Comparison of ENCODE assay signal across 19 cellular contexts in the genomic region with DNA sequence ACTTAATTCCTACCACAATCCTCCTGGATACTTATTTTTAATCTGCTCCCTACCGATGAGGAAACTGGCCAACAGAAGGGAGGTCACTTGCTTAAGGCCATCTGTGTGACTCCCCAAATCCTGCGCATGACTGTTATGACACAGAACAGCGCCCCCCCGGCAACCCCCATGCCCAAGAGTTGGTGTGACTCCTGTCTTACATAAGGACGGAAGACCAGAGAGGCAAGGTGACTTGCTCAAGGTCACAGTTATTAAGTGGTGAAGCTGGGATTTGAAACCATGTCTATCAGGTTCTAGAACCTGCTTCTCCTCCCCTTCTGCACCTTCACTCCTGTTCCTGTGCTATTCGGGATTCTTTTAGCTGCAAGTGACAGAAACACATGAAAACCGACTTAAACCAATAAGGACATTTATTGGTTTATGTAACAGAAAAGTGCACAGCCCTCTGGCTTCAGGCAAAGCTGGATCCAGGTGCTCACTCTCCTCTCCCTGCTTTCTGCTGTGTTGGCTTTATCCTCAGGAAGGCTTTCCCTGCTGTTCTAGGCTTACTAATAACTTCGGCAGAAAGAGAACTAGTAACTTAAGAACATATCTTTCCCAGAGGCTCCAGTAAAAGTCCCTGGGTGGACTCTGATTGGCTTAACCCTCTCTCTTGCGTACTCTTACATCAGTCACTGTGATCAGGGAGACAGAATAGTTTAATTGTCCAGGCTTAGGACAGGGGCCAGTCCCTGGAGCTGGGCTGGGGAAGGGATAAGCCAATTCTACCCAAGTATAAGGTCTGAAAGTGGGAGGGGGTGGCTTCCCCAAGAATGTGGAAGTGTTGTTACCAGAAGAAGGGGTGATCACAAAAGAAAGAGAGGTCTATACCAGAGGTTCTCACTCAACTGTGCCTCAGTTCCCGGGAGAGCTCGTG. TPM values are rescaled to one million over a fixed set of nuclear protein-coding genes. Genes with fewer than 3 reads are reported as not detected.
DNase-seq lines count a peak whose midpoint lies in the region; ATAC-seq, FAIRE-seq and TF ChIP-seq lines count a peak whose summit lies in the region.
"Had no signal": no experiment of that assay in that cellular context is flagged by ENCODE, and none has a peak within 500 bp of the region (broad histone marks: within the 10 kb centered on the region; RNA-seq: fewer than 3 reads in every experiment).

No MANE protein-coding gene starts in this region.

- H3K4me1 Mint-ChIP-seq in stimulated activated naive CD8-positive, alpha-beta T cell treated with anti-CD3 and anti-CD28 coated beads, Interleukin-15, amount 100 ng/mL, for 72 hours: no peaks in the 10 kb centered on the region
- H3K4me1 Mint-ChIP-seq: CD8-positive, alpha-beta memory T cell had no signal

- no peak overlapping the region for H3K27ac ChIP-seq in small intestine (ENCODE audit: low read depth in 1 of 2, low read length in 1 of 2)
- H3K27ac ChIP-seq: BLaER1 had no signal

- no peaks in the 10 kb centered on the region for H3K4me1 ChIP-seq in adipocyte (ENCODE audit: control insufficient read depth, insufficient read depth, low read length)
- H3K4me1 ChIP-seq in small intestine (ENCODE audit: control insufficient read depth in 2 of 2, insufficient read depth in 1 of 2, low read depth in 1 of 2, low read length in 1 of 2): no peaks in the 10 kb centered on the region
- H3K4me1 ChIP-seq: BLaER1 had no signal

- no peaks in the 10 kb centered on the region for H3K9me3 ChIP-seq in adipocyte (ENCODE audit: control insufficient read depth, low read length)
- no peaks in the 10 kb centered on the region for H3K9me3 ChIP-seq in small intestine (ENCODE audit: control insufficient read depth, low read depth)
- H3K9me3 ChIP-seq: BLaER1 had no signal

- FAIRE-seq in D721Med (lab: Jason Lieb, UNC) (no peak), small intestine (lab: Jason Lieb, UNC) (no peak)
- FAIRE-seq: GM12892 had no signal

- TF ChIP-seq CTCF in fibroblast of the aortic adventitia (IDR thresholded peaks at IDR 0.05; ENCODE audit: insufficient read depth, low read length) (no peak), D721Med (IDR thresholded peaks at IDR 0.05; ENCODE audit: insufficient read depth, missing control alignments) (no peak)

- H3K36me3 ChIP-seq in adipocyte (ENCODE audit: control insufficient read depth, insufficient read depth, low read length, severe bottlenecking): no peaks in the 10 kb centered on the region
- H3K36me3 ChIP-seq in small intestine (ENCODE audit: control insufficient read depth in 2 of 2, insufficient read depth in 2 of 2, low read length in 2 of 2): no peaks in the 10 kb centered on the region
- H3K36me3 ChIP-seq: BLaER1 had no signal

- WGBS in small intestine, 3 donors: 84 to 86% (median 85%) methylated on average over 11 of the region's 11 CpGs

- H3K27ac Mint-ChIP-seq in stimulated activated naive CD8-positive, alpha-beta T cell treated with anti-CD3 and anti-CD28 coated beads, Interleukin-15, amount 100 ng/mL, for 72 hours: peak overlapping the region; percentile 60 to 63
- H3K27ac Mint-ChIP-seq: CD8-positive, alpha-beta memory T cell; T-helper 1 cell treated with Interleukin-12 subunit alpha and Interleukin-12 subunit beta and Interleukin-4 antibody, amounts not matched to agents 30 μg/mL and 1 μg/mL, for 36 hours had no signal

- no peaks in the 10 kb centered on the region for H3K9me3 Mint-ChIP-seq in stimulated activated naive CD8-positive, alpha-beta T cell treated with anti-CD3 and anti-CD28 coated beads, Interleukin-15, amount 100 ng/mL, for 72 hours
- H3K9me3 Mint-ChIP-seq: CD8-positive, alpha-beta memory T cell; T-helper 1 cell treated with Interleukin-12 subunit alpha and Interleukin-12 subunit beta and Interleukin-4 antibody, amounts not matched to agents 30 μg/mL and 1 μg/mL, for 36 hours had no signal

- no peak overlapping the region for H3K4me3 ChIP-seq in adipocyte (ENCODE audit: low read length)
- no peak overlapping the region for H3K4me3 ChIP-seq in fibroblast of the aortic adventitia (ENCODE audit: low read depth, low read length)
- no peak overlapping the region for H3K4me3 ChIP-seq in small intestine (ENCODE audit: low read depth in 1 of 2, low read length in 2 of 2)
- H3K4me3 ChIP-seq: BLaER1 had no signal

- H3K27me3 ChIP-seq in adipocyte (replicated peaks; ENCODE audit: control insufficient read depth, insufficient read depth, low read length): no peaks in the 10 kb centered on the region
- H3K27me3 ChIP-seq in small intestine (ENCODE audit: control insufficient read depth in 2 of 2, insufficient read depth in 2 of 2, low read length in 2 of 2): no peaks in the 10 kb centered on the region
- H3K27me3 ChIP-seq: BLaER1 had no signal

- no peak for ATAC-seq in stimulated activated naive CD8-positive, alpha-beta T cell treated with anti-CD3 and anti-CD28 coated beads, Interleukin-15, amount 100 ng/mL, for 72 hours
- no peak for ATAC-seq in stimulated activated naive CD8-positive, alpha-beta T cell treated with anti-CD3 and anti-CD28 coated beads, Interleukin-15, Interleukin-2, amounts not matched to agents 100 U/mL and 50 U/mL, for 24 hours
- ATAC-seq: SK-N-SH treated with all-trans-retinoic acid at 6 μM for 48 hours had no signal

- no peak for DNase-seq in stimulated activated naive CD8-positive, alpha-beta T cell treated with anti-CD3 and anti-CD28 coated beads, Interleukin-15, amount 100 ng/mL, for 72 hours
- DNase-seq in stimulated activated naive CD8-positive, alpha-beta T cell treated with anti-CD3 and anti-CD28 coated beads, Interleukin-15, Interleukin-2, amounts not matched to agents 100 U/mL and 50 U/mL, for 24 hours: no peak
- DNase-seq in adipocyte (ENCODE audit: low read depth): peak; percentile 48
- DNase-seq in fibroblast of the aortic adventitia (ENCODE audit: low read depth): peak; percentile 54
- DNase-seq in midbrain (lab: John Stamatoyannopoulos, UW): no peak
- DNase-seq in D721Med (ENCODE audit: insufficient read length, low spot score): no peak
- no peak for DNase-seq in HK-2 (ENCODE audit: unreplicated experiment)
- no peak for DNase-seq in small intestine
- DNase-seq: 8988T; CD8-positive, alpha-beta memory T cell; DMS 273 treated with DMSO at 0.1 percent for 48 hours; NCI-H1417 treated with DMSO at 0.1 percent for 48 hours; NCI-H510A; SHP77 had no signal

- H3K9ac ChIP-seq in adipocyte (ENCODE audit: low read length): no peak overlapping the region
- H3K9ac ChIP-seq: BLaER1 had no signal

- H3K4me3 Mint-ChIP-seq in stimulated activated naive CD8-positive, alpha-beta T cell treated with anti-CD3 and anti-CD28 coated beads, Interleukin-15, amount 100 ng/mL, for 72 hours: no peak overlapping the region
- H3K4me3 Mint-ChIP-seq: CD8-positive, alpha-beta memory T cell; T-helper 1 cell treated with Interleukin-12 subunit alpha and Interleukin-12 subunit beta and Interleukin-4 antibody, amounts not matched to agents 30 μg/mL and 1 μg/mL, for 36 hours had no signal

- H3K27me3 Mint-ChIP-seq in stimulated activated naive CD8-positive, alpha-beta T cell treated with anti-CD3 and anti-CD28 coated beads, Interleukin-15, amount 100 ng/mL, for 72 hours: peaks cover 37% of the 10 kb centered on the region

RNA-seq across cellular contexts. Expression of a gene that starts 43.7 kb away (rescaled TPM):
- 0.54 TPM in 1 of 2 replicates, not detected in the other for total RNA-seq in fibroblast of the aortic adventitia (ENCODE audit: low replicate concordance)
- polyA plus RNA-seq in small intestine: 1 to 10 TPM in 1 of 3 donors, under 1 TPM in 2; 0.54 to 2.0 (median 0.67) TPM
- total RNA-seq: H4 had no signal
- polyA plus RNA-seq: CD8-positive, alpha-beta memory T cell had no signal

Comparison
In these comparisons a context has a peak if more than half of its experiments do, and no peak if none do; other contexts are left out.
1. DNase-seq: peak in adipocyte (single experiment) and fibroblast of the aortic adventitia (single experiment); none in stimulated activated naive CD8-positive, alpha-beta T cell treated with anti-CD3 and anti-CD28 coated beads, Interleukin-15, amount 100 ng/mL, for 72 hours (0 of 2), stimulated activated naive CD8-positive, alpha-beta T cell treated with anti-CD3 and anti-CD28 coated beads, Interleukin-15, Interleukin-2, amounts not matched to agents 100 U/mL and 50 U/mL, for 24 hours (single experiment), midbrain (single experiment), D721Med (single experiment), HK-2 (single experiment) and small intestine (single experiment).